Comparison of ENCODE assay signal across 8 cellular contexts in genomic region chr22:28441720-28442263, GRCh38.
DNase-seq lines count a peak whose midpoint lies in the region; ATAC-seq, FAIRE-seq and TF ChIP-seq lines count a peak whose summit lies in the region.

No MANE protein-coding gene starts in this region.

- H3K14ac ChIP-seq in trophoblast cell (ENCODE audit: low read length): peak overlapping the region; percentile 81

- H3K79me1 ChIP-seq in trophoblast cell (ENCODE audit: low read length): peaks cover 9% of the 10 kb centered on the region

- no CpG with 5 or more reads among the region's 16 CpGs for WGBS in trophoblast cell (ENCODE audit: extremely low coverage, insufficient coverage, insufficient read length)

- DNase-seq in COLO829 (ENCODE audit: low spot score): peak; percentile 11
- no peak for DNase-seq in SK-N-MC (ENCODE audit: low read depth, low spot score)
- DNase-seq in foreskin fibroblast: no peak
- DNase-seq in trophoblast cell: no peak
- no peak for DNase-seq in cerebellar nuclear complex (lab: John Stamatoyannopoulos, UW)
- no peak for DNase-seq in DMS79 treated with DMSO at 0.1 percent for 48 hours (lab: John Stamatoyannopoulos, UW)
- DNase-seq in D721Med (ENCODE audit: insufficient read length, low spot score): no peak

- no peak overlapping the region for H2AK5ac ChIP-seq in trophoblast cell (ENCODE audit: low read length)

- H3K23ac ChIP-seq in trophoblast cell (ENCODE audit: low read length): no peak overlapping the region

- peak overlapping the region; percentile 78 for H4K12ac ChIP-seq in trophoblast cell (ENCODE audit: low read depth, low read length)

- no peak overlapping the region for H2AFZ ChIP-seq in trophoblast cell (ENCODE audit: insufficient read depth, low read length, poor library complexity)

- no peaks in the 10 kb centered on the region for H3K79me2 ChIP-seq in trophoblast cell (ENCODE audit: control insufficient read depth, insufficient read depth, low read length, poor library complexity)

- H2BK5ac ChIP-seq in trophoblast cell (ENCODE audit: low read depth, low read length, poor library complexity): peak overlapping the region; percentile 35

- no peaks in the 10 kb centered on the region for H3K27me3 ChIP-seq in trophoblast cell (ENCODE audit: insufficient read depth, low read length)

- no peak overlapping the region for H2BK12ac ChIP-seq in trophoblast cell (ENCODE audit: low read length)

- peak overlapping the region; percentile 26 for H4K91ac ChIP-seq in trophoblast cell (ENCODE audit: low read depth, low read length)

- H3K4me2 ChIP-seq in trophoblast cell (ENCODE audit: low read length): peak overlapping the region; percentile 91

- H3K4me1 ChIP-seq in trophoblast cell (ENCODE audit: control insufficient read depth in 1 of 2, insufficient read depth in 2 of 2, low read length in 2 of 2): no peaks in the 10 kb centered on the region

- no peak for TF ChIP-seq CTCF in foreskin fibroblast (IDR thresholded peaks at IDR 0.05; ENCODE audit: low read depth, low read length)
- no peak for TF ChIP-seq CTCF in D721Med (IDR thresholded peaks at IDR 0.05; ENCODE audit: insufficient read depth, missing control alignments)

- H2BK120ac ChIP-seq in trophoblast cell (ENCODE audit: insufficient read depth, low read length, poor library complexity): no peak overlapping the region

- H3K9ac ChIP-seq in SK-N-MC (ENCODE audit: insufficient read length): peak overlapping the region; percentile 74
- H3K9ac ChIP-seq in trophoblast cell (ENCODE audit: low read length): peak overlapping the region; percentile 60

- H4K8ac ChIP-seq in trophoblast cell (ENCODE audit: low read depth, low read length): peak overlapping the region; percentile 55

- H3K27ac ChIP-seq in SK-N-MC (peak overlapping the region; percentile 16; the same call in 1 of the 2 replicates), trophoblast cell (ENCODE audit: low read depth, low read length) (no peak overlapping the region)

- H3K4ac ChIP-seq in trophoblast cell (ENCODE audit: low read depth, low read length): no peak overlapping the region

- no peak for ATAC-seq in GM19324 (IDR thresholded peaks at IDR 0.05; ENCODE audit: low FRiP score, unreplicated experiment)

- H3K4me3 ChIP-seq in SK-N-MC (peak overlapping the region; percentile 79), foreskin fibroblast (ENCODE audit: low read depth in 1 of 2, low read length in 2 of 2) (peak overlapping the region; percentile 56 to 60), trophoblast cell (ENCODE audit: low read depth, low read length) (peak overlapping the region; percentile 63)

- no peak for FAIRE-seq in D721Med (lab: Jason Lieb, UNC)

- no peak overlapping the region for H3K18ac ChIP-seq in trophoblast cell (ENCODE audit: low read length)

- H3K9me3 ChIP-seq in SK-N-MC (ENCODE audit: low read depth, low read length): no peaks in the 10 kb centered on the region
- H3K9me3 ChIP-seq in trophoblast cell (ENCODE audit: insufficient read depth, low read depth, low read length): no peaks in the 10 kb centered on the region

- H3K36me3 ChIP-seq in SK-N-MC (ENCODE audit: insufficient read depth, low read length) (no peaks in the 10 kb centered on the region), trophoblast cell (ENCODE audit: control insufficient read depth in 1 of 2, insufficient read depth in 2 of 2, low read length in 2 of 2) (no peaks in the 10 kb centered on the region)
